Comparison of ENCODE assay signal across 9 cellular contexts in the genomic region with DNA sequence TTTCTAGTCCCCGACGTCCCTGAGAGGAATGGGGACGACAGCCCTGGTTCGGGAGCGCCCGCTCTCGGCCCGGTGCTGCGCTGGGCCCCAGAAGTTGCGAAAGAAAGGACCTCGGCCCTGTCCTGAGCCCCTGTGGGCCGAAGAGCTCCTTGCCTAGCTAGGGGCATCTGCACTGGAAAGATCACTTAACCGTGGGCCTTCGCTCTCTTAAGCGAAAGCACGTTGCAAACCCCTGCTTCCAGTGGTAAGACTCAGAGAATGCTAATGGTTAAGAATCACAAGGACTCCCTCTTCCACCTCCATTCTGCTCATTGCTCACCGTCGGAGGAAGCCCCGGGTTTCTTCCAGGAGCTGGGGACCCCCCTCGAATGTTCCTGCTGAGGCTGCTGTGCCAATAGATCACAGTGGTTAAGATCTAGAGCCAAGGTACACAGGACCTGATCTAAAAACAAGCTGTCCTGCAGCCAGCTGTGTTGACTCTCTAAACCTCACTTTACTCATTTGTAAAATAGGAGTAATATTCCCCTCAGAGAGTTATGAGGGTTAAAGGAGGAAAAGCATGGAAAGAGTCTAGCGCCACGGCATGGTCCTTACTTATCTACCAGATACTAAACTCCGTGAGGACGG. TPM values are rescaled to one million over a fixed set of nuclear protein-coding genes. Genes with fewer than 3 reads are reported as not detected.
DNase-seq lines count a peak whose midpoint lies in the region; ATAC-seq, FAIRE-seq and TF ChIP-seq lines count a peak whose summit lies in the region.
"Had no signal": no experiment of that assay in that cellular context is flagged by ENCODE, and none has a peak within 500 bp of the region (broad histone marks: within the 10 kb centered on the region; RNA-seq: fewer than 3 reads in every experiment).

No MANE protein-coding gene starts in this region.

- H3K9me3 ChIP-seq in K562 (replicated peaks; ENCODE audit: control insufficient read depth, insufficient read depth, low read depth, low read length) = no peaks in the 10 kb centered on the region
- no peaks in the 10 kb centered on the region for H3K9me3 ChIP-seq in vagina

- H3K27ac ChIP-seq in K562 (ENCODE audit: extremely low read depth, low read depth, low read length) (peak overlapping the region; percentile 77), vagina (peak overlapping the region; percentile 91)

- TF ChIP-seq CTCF in GM12865 (IDR thresholded peaks at IDR 0.05; ENCODE audit: insufficient read depth, low read depth, low read length, missing control alignments) (no peak), K562 (IDR thresholded peaks at IDR 0.05 in 2 of 3, conservative IDR thresholded peaks at IDR 0.05 in 1 of 3; ENCODE audit: insufficient read depth in 2 of 3, low read depth in 1 of 3, low read length in 3 of 3) (no peak), vagina (IDR thresholded peaks at IDR 0.05) (no peak)

- peak overlapping the region; percentile 82 to 93 for H3K9ac ChIP-seq in K562 (ENCODE audit: insufficient read depth in 1 of 2, low read depth in 2 of 2, low read length in 2 of 2)

- H3K4me1 ChIP-seq in K562 (replicated peaks in 1 of 2; ENCODE audit: control insufficient read depth in 2 of 2, insufficient read depth in 2 of 2, low read length in 2 of 2) (peaks cover 9 to 17% of the 10 kb centered on the region in 2 experiments), vagina (peaks cover 23% of the 10 kb centered on the region)

- H3K4me3 ChIP-seq in GM12865 (ENCODE audit: low read depth, low read length) (peak overlapping the region; percentile 89), K562 (peak overlapping the region; percentile 90), vagina (peak overlapping the region; percentile 91 to 93)

- CTCF ChIA-PET in K562 (lab: Yijun Ruan, JAX; ENCODE audit: low intra/inter-chr PET ratio) = no interaction called here

- no peak for TF ChIP-seq RAD21 in K562 (CRISPR knock-in tag; conservative IDR thresholded peaks at IDR 0.05 in 1 of 2, IDR thresholded peaks at IDR 0.05 in 1 of 2)

- peak overlapping the region; percentile 79 for H2AFZ ChIP-seq in K562 (ENCODE audit: low read depth, low read length)

- WGBS in K562 (ENCODE audit: insufficient coverage, low coverage, missing lambda C conversion rate) = 2% methylated on average over 24 of the region's 24 CpGs

- TF ChIP-seq EP300 in K562 (IDR thresholded peaks at IDR 0.05; ENCODE audit: low read length) = no peak

- peaks cover 30% of the 10 kb centered on the region for H3K36me3 ChIP-seq in K562 (ENCODE audit: control insufficient read depth, insufficient read depth, low read length)
- H3K36me3 ChIP-seq in vagina = no peaks in the 10 kb centered on the region

- no TSS peak for BruUV-seq in K562 (replicated peaks; lab: Mats Ljungman, UMichigan)

- peaks cover 40% of the 10 kb centered on the region for H3K79me2 ChIP-seq in K562 (ENCODE audit: control insufficient read depth, insufficient read depth, low read length)

- in situ Hi-C loops in K562 (cut with MboI) = no loop called here

- DNase-seq in GM12865 (ENCODE audit: low read depth) = no peak
- peak in 1 of 4 experiments; percentile 34 for DNase-seq in K562 (ENCODE audit: extremely low read depth in 1 of 4, low spot score in 3 of 4)
- peak; percentile 4 to 19 for DNase-seq in lung microvascular endothelial cell (ENCODE audit: low read depth in 2 of 2)
- no peak for DNase-seq in vagina (ENCODE audit: extremely low spot score in 2 of 2)
- DNase-seq in NCI-H526 treated with DMSO at 0.1 percent for 48 hours (lab: John Stamatoyannopoulos, UW) = no peak
- no peak for DNase-seq in NOMO-1 treated with DMSO at 0.1 percent for 48 hours (lab: John Stamatoyannopoulos, UW; ENCODE audit: unreplicated experiment)
- no peak for DNase-seq in NCI-H510A treated with DMSO at 0.1 percent for 48 hours (lab: John Stamatoyannopoulos, UW)

- ATAC-seq in HG03439 (IDR thresholded peaks at IDR 0.05; ENCODE audit: unreplicated experiment) (peak; percentile 29), K562 (no peak)

- intact Hi-C loops in K562 (cut with micrococcal nuclease) = no loop called here
- intact Hi-C loops in vagina (cut with DNase I) = no loop called here

- no peak for FAIRE-seq in K562 (lab: Jason Lieb, UNC)
- FAIRE-seq: TTC549 had no signal

- H3K9me1 ChIP-seq in K562 (ENCODE audit: control insufficient read depth, insufficient read depth, low read length) = no peaks in the 10 kb centered on the region

- no peaks in the 10 kb centered on the region for H4K20me1 ChIP-seq in K562 (replicated peaks; ENCODE audit: control insufficient read depth, insufficient read depth, low read length)

- TF ChIP-seq POLR2A in K562 (conservative IDR thresholded peaks at IDR 0.05) (no peak), vagina (IDR thresholded peaks at IDR 0.05) (no peak)

- H3K27me3 ChIP-seq in K562 (ENCODE audit: control insufficient read depth in 2 of 2, insufficient read depth in 2 of 2, low read length in 2 of 2) (no peaks in the 10 kb centered on the region), vagina (no peaks in the 10 kb centered on the region)

- peak overlapping the region; percentile 96 for H3K4me2 ChIP-seq in K562 (ENCODE audit: insufficient read depth, low read length)

- POLR2A ChIA-PET in K562 (lab: Yijun Ruan, JAX) = interaction anchor here (0.6 to 1.4 kb wide), 4 partner anchors 10 to 105 kb away, joined by 3 to 5 read pairs (median 4); no protein-coding TSS in a partner anchor

TF ChIP-seq in K562, 482 proteins besides CTCF, POLR2A, EP300 and RAD21 (continues in another document):
- peak; percentile 32 for TF ChIP-seq SAP30 (IDR thresholded peaks at IDR 0.05; ENCODE audit: borderline replicate concordance, insufficient read depth, low read depth, low read length, poor library complexity, severe bottlenecking)

RNA-seq across cellular contexts. Expression of gene VAMP3, which starts 0.7 kb away (rescaled TPM):
- total RNA-seq in K562 (2011; cell fraction: chromatin; rRNA removed; ENCODE audit: low replicate concordance) = 24.9 and 56.1 TPM in 2 replicates
- total RNA-seq in K562 (2011; cell fraction: nucleolus; rRNA removed) = 24.0 and 34.6 TPM in 2 replicates
- 40.5 and 49.5 TPM in 2 replicates for total RNA-seq in K562 (2011; cell fraction: nucleoplasm; rRNA removed)
- total RNA-seq in K562 (2014; rRNA removed) = 31.9 and 39.4 TPM in 2 replicates
- 58.0 and 64.7 TPM in 2 replicates for total RNA-seq in K562 (2014; rRNA removed; fragmentation: Illumina TruSeq; extraction: Trizol)
- total RNA-seq in K562 (2015; rRNA removed; fragmentation: Illumina TruSeq; extraction: Trizol) = 53.9 and 61.4 TPM in 2 replicates
- 47.5 and 48.3 TPM in 2 replicates for total RNA-seq in K562 (2021)
- polyA plus RNA-seq in K562 (2011; rRNA removed) = 68.8 and 71.3 TPM in 2 replicates
- polyA plus RNA-seq in K562 (2011; cell fraction: cytosol; rRNA removed) = 22.2 and 44.4 TPM in 2 replicates
- 30.6 and 47.7 TPM in 2 replicates for polyA plus RNA-seq in K562 (2011; cell fraction: nucleus; rRNA removed)
- 34.8 and 38.3 TPM in 2 replicates for polyA plus RNA-seq in K562 (2012)
- polyA plus RNA-seq in K562 (2014; fragmentation: Illumina TruSeq; extraction: Trizol) = 52.3 and 61.3 TPM in 2 replicates
- polyA plus RNA-seq in K562 (2014; fragmentation: Nextera tagmentation; extraction: Ambion mirVana) = 10 to 100 TPM; 27.1 to 43.2 TPM
- 39.1 and 45.2 TPM in 2 replicates for polyA plus RNA-seq in K562 (2014; rRNA removed)
- 51.4 and 53.4 TPM in 2 replicates for polyA minus RNA-seq in K562 (2011; rRNA and poly(A)+ RNA removed)
- 27.1 and 29.0 TPM in 2 replicates for polyA minus RNA-seq in K562 (2011; cell fraction: cytosol; rRNA and poly(A)+ RNA removed)
- polyA minus RNA-seq in K562 (2011; cell fraction: nucleus; rRNA and poly(A)+ RNA removed) = 13.9 and 26.5 TPM in 2 replicates
- total RNA-seq in lung microvascular endothelial cell = 74.1 and 95.2 TPM in 2 replicates
- 59.2 TPM for total RNA-seq in vagina

RNA-seq across cellular contexts. Expression of gene PER3, which starts 12.3 kb away (rescaled TPM):
- 15.2 and 32.2 TPM in 2 replicates for total RNA-seq in K562 (2011; cell fraction: chromatin; rRNA removed; ENCODE audit: low replicate concordance)
- total RNA-seq in K562 (2011; cell fraction: nucleolus; rRNA removed) = 6.7 and 10.0 TPM in 2 replicates
- 16.4 and 18.2 TPM in 2 replicates for total RNA-seq in K562 (2011; cell fraction: nucleoplasm; rRNA removed)
- total RNA-seq in K562 (2014; rRNA removed) = 11.9 and 12.9 TPM in 2 replicates
- total RNA-seq in K562 (2014; rRNA removed; fragmentation: Illumina TruSeq; extraction: Trizol) = 18.4 and 19.7 TPM in 2 replicates
- total RNA-seq in K562 (2015; rRNA removed; fragmentation: Illumina TruSeq; extraction: Trizol) = 14.1 and 14.2 TPM in 2 replicates
- 15.7 and 16.8 TPM in 2 replicates for total RNA-seq in K562 (2021)
- 18.9 and 22.5 TPM in 2 replicates for polyA plus RNA-seq in K562 (2011; rRNA removed)
- 13.3 and 14.8 TPM in 2 replicates for polyA plus RNA-seq in K562 (2011; cell fraction: cytosol; rRNA removed)
- polyA plus RNA-seq in K562 (2011; cell fraction: nucleus; rRNA removed) = 8.9 and 10.3 TPM in 2 replicates
- polyA plus RNA-seq in K562 (2012) = 8.3 and 8.9 TPM in 2 replicates
- 16.3 and 18.7 TPM in 2 replicates for polyA plus RNA-seq in K562 (2014; fragmentation: Illumina TruSeq; extraction: Trizol)
- 10 to 100 TPM; 12.0 to 14.6 TPM for polyA plus RNA-seq in K562 (2014; fragmentation: Nextera tagmentation; extraction: Ambion mirVana)
- 14.0 and 16.5 TPM in 2 replicates for polyA plus RNA-seq in K562 (2014; rRNA removed)
- 28.5 and 35.0 TPM in 2 replicates for polyA minus RNA-seq in K562 (2011; rRNA and poly(A)+ RNA removed)
- polyA minus RNA-seq in K562 (2011; cell fraction: cytosol; rRNA and poly(A)+ RNA removed) = 12.8 and 15.0 TPM in 2 replicates
- polyA minus RNA-seq in K562 (2011; cell fraction: nucleus; rRNA and poly(A)+ RNA removed) = 5.7 and 9.9 TPM in 2 replicates
- 0.87 and 1.4 TPM in 2 replicates for total RNA-seq in lung microvascular endothelial cell
- total RNA-seq in vagina = 24.6 TPM

Comparison
In these comparisons a context has a peak if more than half of its experiments do, and no peak if none do; other contexts are left out.
1. DNase-seq: peak in lung microvascular endothelial cell (2 of 2); none in GM12865 (single experiment), vagina (0 of 2), NCI-H526 treated with DMSO at 0.1 percent for 48 hours (single experiment), NOMO-1 treated with DMSO at 0.1 percent for 48 hours (single experiment) and NCI-H510A treated with DMSO at 0.1 percent for 48 hours (single experiment).
2. Peak in every context shown above with its lines, with median percentiles within 50 percentile points of each other: H3K4me3 ChIP-seq.